ENCODE assay signal across 1 cellular context in genomic region chr5:124808842-124809268, GRCh38.
TF ChIP-seq lines count a peak whose summit lies in the region.

No MANE protein-coding gene starts in this region.

TF ChIP-seq in K562, 482 proteins besides CTCF, POLR2A, EP300 and RAD21 (continued from another document and continues in another):
- no peak for TF ChIP-seq TCF15 (CRISPR knock-in tag; IDR thresholded peaks at IDR 0.05)
- TF ChIP-seq, protein P1, sequence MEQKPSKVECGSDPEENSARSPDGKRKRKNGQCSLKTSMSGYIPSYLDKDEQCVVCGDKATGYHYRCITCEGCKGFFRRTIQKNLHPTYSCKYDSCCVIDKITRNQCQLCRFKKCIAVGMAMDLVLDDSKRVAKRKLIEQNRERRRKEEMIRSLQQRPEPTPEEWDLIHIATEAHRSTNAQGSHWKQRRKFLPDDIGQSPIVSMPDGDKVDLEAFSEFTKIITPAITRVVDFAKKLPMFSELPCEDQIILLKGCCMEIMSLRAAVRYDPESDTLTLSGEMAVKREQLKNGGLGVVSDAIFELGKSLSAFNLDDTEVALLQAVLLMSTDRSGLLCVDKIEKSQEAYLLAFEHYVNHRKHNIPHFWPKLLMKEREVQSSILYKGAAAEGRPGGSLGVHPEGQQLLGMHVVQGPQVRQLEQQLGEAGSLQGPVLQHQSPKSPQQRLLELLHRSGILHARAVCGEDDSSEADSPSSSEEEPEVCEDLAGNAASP (IDR thresholded peaks at IDR 0.05): no peak
- no peak for TF ChIP-seq NFATC3 (IDR thresholded peaks at IDR 0.05)
- 0 out of 2 replicates have a peak, but pooled peaks have one; percentile 11 for TF ChIP-seq BHLHE40 (IDR thresholded peaks at IDR 0.05; ENCODE audit: low read length)
- TF ChIP-seq CTCFL (IDR thresholded peaks at IDR 0.05; ENCODE audit: borderline replicate concordance, insufficient read depth, low read depth, low read length, poor library complexity, severe bottlenecking): no peak
- TF ChIP-seq, protein P2, sequence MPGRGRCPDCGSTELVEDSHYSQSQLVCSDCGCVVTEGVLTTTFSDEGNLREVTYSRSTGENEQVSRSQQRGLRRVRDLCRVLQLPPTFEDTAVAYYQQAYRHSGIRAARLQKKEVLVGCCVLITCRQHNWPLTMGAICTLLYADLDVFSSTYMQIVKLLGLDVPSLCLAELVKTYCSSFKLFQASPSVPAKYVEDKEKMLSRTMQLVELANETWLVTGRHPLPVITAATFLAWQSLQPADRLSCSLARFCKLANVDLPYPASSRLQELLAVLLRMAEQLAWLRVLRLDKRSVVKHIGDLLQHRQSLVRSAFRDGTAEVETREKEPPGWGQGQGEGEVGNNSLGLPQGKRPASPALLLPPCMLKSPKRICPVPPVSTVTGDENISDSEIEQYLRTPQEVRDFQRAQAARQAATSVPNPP (IDR thresholded peaks at IDR 0.05; ENCODE audit: borderline replicate concordance, insufficient read depth, insufficient read length): no peak
- TF ChIP-seq, protein P3, sequence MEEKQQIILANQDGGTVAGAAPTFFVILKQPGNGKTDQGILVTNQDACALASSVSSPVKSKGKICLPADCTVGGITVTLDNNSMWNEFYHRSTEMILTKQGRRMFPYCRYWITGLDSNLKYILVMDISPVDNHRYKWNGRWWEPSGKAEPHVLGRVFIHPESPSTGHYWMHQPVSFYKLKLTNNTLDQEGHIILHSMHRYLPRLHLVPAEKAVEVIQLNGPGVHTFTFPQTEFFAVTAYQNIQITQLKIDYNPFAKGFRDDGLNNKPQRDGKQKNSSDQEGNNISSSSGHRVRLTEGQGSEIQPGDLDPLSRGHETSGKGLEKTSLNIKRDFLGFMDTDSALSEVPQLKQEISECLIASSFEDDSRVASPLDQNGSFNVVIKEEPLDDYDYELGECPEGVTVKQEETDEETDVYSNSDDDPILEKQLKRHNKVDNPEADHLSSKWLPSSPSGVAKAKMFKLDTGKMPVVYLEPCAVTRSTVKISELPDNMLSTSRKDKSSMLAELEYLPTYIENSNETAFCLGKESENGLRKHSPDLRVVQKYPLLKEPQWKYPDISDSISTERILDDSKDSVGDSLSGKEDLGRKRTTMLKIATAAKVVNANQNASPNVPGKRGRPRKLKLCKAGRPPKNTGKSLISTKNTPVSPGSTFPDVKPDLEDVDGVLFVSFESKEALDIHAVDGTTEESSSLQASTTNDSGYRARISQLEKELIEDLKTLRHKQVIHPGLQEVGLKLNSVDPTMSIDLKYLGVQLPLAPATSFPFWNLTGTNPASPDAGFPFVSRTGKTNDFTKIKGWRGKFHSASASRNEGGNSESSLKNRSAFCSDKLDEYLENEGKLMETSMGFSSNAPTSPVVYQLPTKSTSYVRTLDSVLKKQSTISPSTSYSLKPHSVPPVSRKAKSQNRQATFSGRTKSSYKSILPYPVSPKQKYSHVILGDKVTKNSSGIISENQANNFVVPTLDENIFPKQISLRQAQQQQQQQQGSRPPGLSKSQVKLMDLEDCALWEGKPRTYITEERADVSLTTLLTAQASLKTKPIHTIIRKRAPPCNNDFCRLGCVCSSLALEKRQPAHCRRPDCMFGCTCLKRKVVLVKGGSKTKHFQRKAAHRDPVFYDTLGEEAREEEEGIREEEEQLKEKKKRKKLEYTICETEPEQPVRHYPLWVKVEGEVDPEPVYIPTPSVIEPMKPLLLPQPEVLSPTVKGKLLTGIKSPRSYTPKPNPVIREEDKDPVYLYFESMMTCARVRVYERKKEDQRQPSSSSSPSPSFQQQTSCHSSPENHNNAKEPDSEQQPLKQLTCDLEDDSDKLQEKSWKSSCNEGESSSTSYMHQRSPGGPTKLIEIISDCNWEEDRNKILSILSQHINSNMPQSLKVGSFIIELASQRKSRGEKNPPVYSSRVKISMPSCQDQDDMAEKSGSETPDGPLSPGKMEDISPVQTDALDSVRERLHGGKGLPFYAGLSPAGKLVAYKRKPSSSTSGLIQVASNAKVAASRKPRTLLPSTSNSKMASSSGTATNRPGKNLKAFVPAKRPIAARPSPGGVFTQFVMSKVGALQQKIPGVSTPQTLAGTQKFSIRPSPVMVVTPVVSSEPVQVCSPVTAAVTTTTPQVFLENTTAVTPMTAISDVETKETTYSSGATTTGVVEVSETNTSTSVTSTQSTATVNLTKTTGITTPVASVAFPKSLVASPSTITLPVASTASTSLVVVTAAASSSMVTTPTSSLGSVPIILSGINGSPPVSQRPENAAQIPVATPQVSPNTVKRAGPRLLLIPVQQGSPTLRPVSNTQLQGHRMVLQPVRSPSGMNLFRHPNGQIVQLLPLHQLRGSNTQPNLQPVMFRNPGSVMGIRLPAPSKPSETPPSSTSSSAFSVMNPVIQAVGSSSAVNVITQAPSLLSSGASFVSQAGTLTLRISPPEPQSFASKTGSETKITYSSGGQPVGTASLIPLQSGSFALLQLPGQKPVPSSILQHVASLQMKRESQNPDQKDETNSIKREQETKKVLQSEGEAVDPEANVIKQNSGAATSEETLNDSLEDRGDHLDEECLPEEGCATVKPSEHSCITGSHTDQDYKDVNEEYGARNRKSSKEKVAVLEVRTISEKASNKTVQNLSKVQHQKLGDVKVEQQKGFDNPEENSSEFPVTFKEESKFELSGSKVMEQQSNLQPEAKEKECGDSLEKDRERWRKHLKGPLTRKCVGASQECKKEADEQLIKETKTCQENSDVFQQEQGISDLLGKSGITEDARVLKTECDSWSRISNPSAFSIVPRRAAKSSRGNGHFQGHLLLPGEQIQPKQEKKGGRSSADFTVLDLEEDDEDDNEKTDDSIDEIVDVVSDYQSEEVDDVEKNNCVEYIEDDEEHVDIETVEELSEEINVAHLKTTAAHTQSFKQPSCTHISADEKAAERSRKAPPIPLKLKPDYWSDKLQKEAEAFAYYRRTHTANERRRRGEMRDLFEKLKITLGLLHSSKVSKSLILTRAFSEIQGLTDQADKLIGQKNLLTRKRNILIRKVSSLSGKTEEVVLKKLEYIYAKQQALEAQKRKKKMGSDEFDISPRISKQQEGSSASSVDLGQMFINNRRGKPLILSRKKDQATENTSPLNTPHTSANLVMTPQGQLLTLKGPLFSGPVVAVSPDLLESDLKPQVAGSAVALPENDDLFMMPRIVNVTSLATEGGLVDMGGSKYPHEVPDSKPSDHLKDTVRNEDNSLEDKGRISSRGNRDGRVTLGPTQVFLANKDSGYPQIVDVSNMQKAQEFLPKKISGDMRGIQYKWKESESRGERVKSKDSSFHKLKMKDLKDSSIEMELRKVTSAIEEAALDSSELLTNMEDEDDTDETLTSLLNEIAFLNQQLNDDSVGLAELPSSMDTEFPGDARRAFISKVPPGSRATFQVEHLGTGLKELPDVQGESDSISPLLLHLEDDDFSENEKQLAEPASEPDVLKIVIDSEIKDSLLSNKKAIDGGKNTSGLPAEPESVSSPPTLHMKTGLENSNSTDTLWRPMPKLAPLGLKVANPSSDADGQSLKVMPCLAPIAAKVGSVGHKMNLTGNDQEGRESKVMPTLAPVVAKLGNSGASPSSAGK (IDR thresholded peaks at IDR 0.05): peak; percentile 65
- TF ChIP-seq NFXL1 (CRISPR knock-in tag; IDR thresholded peaks at IDR 0.05): no peak
- TF ChIP-seq C11orf30 (IDR thresholded peaks at IDR 0.05; ENCODE audit: low read depth): peak; percentile 74
- TF ChIP-seq SRSF1 (IDR thresholded peaks at IDR 0.05; ENCODE audit: low read depth, low read length): no peak
- peak; percentile 68 for TF ChIP-seq ETV1 (tag; conservative IDR thresholded peaks at IDR 0.05; ENCODE audit: low read depth)
- no peak for TF ChIP-seq MCM3 (IDR thresholded peaks at IDR 0.05)
- no peak for TF ChIP-seq ZNF354B (CRISPR knock-in tag; IDR thresholded peaks at IDR 0.05)
- TF ChIP-seq, protein P4, sequence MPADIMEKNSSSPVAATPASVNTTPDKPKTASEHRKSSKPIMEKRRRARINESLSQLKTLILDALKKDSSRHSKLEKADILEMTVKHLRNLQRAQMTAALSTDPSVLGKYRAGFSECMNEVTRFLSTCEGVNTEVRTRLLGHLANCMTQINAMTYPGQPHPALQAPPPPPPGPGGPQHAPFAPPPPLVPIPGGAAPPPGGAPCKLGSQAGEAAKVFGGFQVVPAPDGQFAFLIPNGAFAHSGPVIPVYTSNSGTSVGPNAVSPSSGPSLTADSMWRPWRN (IDR thresholded peaks at IDR 0.05; ENCODE audit: low read depth): no peak
- peak; percentile 82 to 85 for TF ChIP-seq NRF1 (conservative IDR thresholded peaks at IDR 0.05 in 1 of 2, IDR thresholded peaks at IDR 0.05 in 1 of 2)
- TF ChIP-seq ESRRB (CRISPR knock-in tag; IDR thresholded peaks at IDR 0.05; ENCODE audit: borderline replicate concordance): no peak
- TF ChIP-seq CBFB (CRISPR knock-in tag; IDR thresholded peaks at IDR 0.05): no peak
- TF ChIP-seq CBFA2T3 (IDR thresholded peaks at IDR 0.05): no peak
- TF ChIP-seq, protein P5, sequence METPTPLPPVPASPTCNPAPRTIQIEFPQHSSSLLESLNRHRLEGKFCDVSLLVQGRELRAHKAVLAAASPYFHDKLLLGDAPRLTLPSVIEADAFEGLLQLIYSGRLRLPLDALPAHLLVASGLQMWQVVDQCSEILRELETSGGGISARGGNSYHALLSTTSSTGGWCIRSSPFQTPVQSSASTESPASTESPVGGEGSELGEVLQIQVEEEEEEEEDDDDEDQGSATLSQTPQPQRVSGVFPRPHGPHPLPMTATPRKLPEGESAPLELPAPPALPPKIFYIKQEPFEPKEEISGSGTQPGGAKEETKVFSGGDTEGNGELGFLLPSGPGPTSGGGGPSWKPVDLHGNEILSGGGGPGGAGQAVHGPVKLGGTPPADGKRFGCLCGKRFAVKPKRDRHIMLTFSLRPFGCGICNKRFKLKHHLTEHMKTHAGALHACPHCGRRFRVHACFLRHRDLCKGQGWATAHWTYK (CRISPR knock-in tag; IDR thresholded peaks at IDR 0.05): no peak
- peak; percentile 43; the same call in 1 of the 2 replicates for TF ChIP-seq NKRF (IDR thresholded peaks at IDR 0.05; ENCODE audit: borderline replicate concordance)
- TF ChIP-seq MYC (IDR thresholded peaks at IDR 0.05; ENCODE audit: low read depth, low read length): peak; percentile 38; the same call in 1 of the 2 replicates
- TF ChIP-seq MYC (CRISPR knock-in tag; IDR thresholded peaks at IDR 0.05; ENCODE audit: borderline replicate concordance, low read depth): no peak
- peak in 1 of 2 experiments; percentile 42; a peak in 1 of 4 replicates for TF ChIP-seq MAZ (CRISPR knock-in tag; conservative IDR thresholded peaks at IDR 0.05 in 1 of 2, IDR thresholded peaks at IDR 0.05 in 1 of 2)
- TF ChIP-seq, protein P6, sequence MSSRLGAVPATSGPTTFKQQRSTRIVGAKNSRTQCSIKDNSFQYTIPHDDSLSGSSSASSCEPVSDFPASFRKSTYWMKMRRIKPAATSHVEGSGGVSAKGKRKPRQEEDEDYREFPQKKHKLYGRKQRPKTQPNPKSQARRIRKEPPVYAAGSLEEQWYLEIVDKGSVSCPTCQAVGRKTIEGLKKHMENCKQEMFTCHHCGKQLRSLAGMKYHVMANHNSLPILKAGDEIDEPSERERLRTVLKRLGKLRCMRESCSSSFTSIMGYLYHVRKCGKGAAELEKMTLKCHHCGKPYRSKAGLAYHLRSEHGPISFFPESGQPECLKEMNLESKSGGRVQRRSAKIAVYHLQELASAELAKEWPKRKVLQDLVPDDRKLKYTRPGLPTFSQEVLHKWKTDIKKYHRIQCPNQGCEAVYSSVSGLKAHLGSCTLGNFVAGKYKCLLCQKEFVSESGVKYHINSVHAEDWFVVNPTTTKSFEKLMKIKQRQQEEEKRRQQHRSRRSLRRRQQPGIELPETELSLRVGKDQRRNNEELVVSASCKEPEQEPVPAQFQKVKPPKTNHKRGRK (tag; IDR thresholded peaks at IDR 0.05): no peak
- no peak for TF ChIP-seq RBM34 (IDR thresholded peaks at IDR 0.05; ENCODE audit: borderline replicate concordance, insufficient read depth, low read length)
- peak; percentile 54 for TF ChIP-seq POLR2B (IDR thresholded peaks at IDR 0.05; ENCODE audit: low read depth, partially characterized antibody)
- peak; percentile 49 for TF ChIP-seq HNRNPLL (IDR thresholded peaks at IDR 0.05; ENCODE audit: low read depth, low read length, poor library complexity, severe bottlenecking)
- no peak for TF ChIP-seq ZNF121 (CRISPR knock-in tag; conservative IDR thresholded peaks at IDR 0.05)
- TF ChIP-seq SP2 (IDR thresholded peaks at IDR 0.05; ENCODE audit: extremely low read depth, low read depth, low read length, poor library complexity, severe bottlenecking): no peak
- no peak for TF ChIP-seq CREBBP (IDR thresholded peaks at IDR 0.05; ENCODE audit: low read depth, low read length)
